Comparison of ENCODE assay signal across 14 cellular contexts in the genomic region with DNA sequence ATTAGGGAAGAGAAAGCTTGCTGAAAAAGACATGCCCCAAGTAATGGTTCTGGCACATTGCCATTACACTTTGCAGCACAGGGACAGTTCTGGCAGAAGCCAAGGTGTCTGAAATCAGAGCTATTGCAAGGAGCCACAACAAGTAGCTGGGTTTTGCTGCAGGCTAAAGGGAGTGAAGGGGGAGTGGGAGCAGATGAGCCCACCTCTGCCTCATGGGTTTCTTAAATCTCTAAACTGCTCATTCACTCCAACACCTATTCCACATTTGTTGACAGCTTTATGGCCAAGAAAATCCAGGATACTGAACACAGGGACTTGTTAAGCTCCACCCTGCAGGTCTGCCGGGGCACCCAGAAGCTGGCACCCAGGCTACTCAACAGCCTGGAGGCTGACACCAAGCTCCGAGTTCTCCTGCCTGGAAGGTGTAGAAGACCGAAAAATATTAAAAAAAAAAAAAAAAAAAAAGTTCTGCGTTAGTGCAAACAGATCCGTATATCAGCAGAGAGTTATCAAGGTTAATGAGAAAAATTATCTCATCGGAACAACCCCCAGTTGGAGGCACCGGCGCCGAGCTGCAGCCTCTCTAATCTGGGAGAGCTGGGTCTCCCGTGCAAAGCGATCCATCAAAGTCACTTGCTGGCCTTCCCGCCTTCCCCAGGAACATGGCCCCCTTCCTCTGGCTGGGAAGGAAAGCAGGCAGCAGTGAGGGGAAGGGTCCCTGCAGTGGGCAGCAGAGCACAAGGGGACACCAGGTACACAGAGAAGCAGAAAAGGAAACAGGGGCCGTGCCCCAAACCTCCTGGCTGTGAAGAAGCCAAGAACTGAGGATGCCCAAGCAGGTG.
DNase-seq lines count a peak whose midpoint lies in the region; ATAC-seq, FAIRE-seq and TF ChIP-seq lines count a peak whose summit lies in the region.
"Had no signal": no experiment of that assay in that cellular context is flagged by ENCODE, and none has a peak within 500 bp of the region (broad histone marks: within the 10 kb centered on the region; RNA-seq: fewer than 3 reads in every experiment).

No MANE protein-coding gene starts in this region.

- no peaks in the 10 kb centered on the region for H4K20me1 ChIP-seq in HepG2 (ENCODE audit: insufficient read depth, low read length)
- H4K20me1 ChIP-seq: BLaER1 had no signal

- no peak overlapping the region for H2AFZ ChIP-seq in HepG2 (ENCODE audit: low read length)

- TF ChIP-seq CTCF in HEK293 (tag by site-specific recombination; IDR thresholded peaks at IDR 0.05) (no peak), HepG2 (CRISPR knock-in tag; IDR thresholded peaks at IDR 0.05) (no peak), esophagus squamous epithelium (IDR thresholded peaks at IDR 0.05) (no peak)

- H3K4me3 ChIP-seq in HEK293 (ENCODE audit: low read depth, low read length) (no peak overlapping the region), HepG2 (replicated peaks in 1 of 3; ENCODE audit: insufficient read depth in 1 of 3, low read depth in 2 of 3, low read length in 3 of 3) (no peak overlapping the region), esophagus squamous epithelium (no peak overlapping the region)
- H3K4me3 ChIP-seq: BLaER1, heart left ventricle, tibial artery had no signal

- H3K36me3 ChIP-seq in HEK293 (ENCODE audit: control insufficient read depth in 2 of 2, insufficient read depth in 1 of 2, low read length in 2 of 2) (no peaks in the 10 kb centered on the region), HepG2 (replicated peaks in 1 of 2; ENCODE audit: control insufficient read depth in 1 of 2, insufficient read depth in 2 of 2, low read length in 2 of 2) (no peaks in the 10 kb centered on the region), esophagus squamous epithelium (no peaks in the 10 kb centered on the region)
- H3K36me3 ChIP-seq: BLaER1, heart left ventricle, tibial artery had no signal

- TF ChIP-seq EP300 in HepG2 (IDR thresholded peaks at IDR 0.05; ENCODE audit: low read depth in 2 of 2, low read length in 2 of 2): no peak
- TF ChIP-seq EP300 in HepG2 (CRISPR knock-in tag; IDR thresholded peaks at IDR 0.05; ENCODE audit: borderline replicate concordance): no peak

- H3K79me2 ChIP-seq in HepG2 (ENCODE audit: insufficient read depth, low read length): no peaks in the 10 kb centered on the region

- H3K4me2 ChIP-seq in HepG2 (ENCODE audit: low read depth, low read length): no peak overlapping the region
- H3K4me2 ChIP-seq: BLaER1 had no signal

- no peaks in the 10 kb centered on the region for H3K27me3 ChIP-seq in HepG2 (ENCODE audit: control insufficient read depth in 1 of 2, insufficient read depth in 2 of 2, low read length in 2 of 2)
- peaks cover 0 to 3% (median 0%) of the 10 kb centered on the region in 4 donors for H3K27me3 ChIP-seq in esophagus squamous epithelium
- H3K27me3 ChIP-seq: BLaER1, heart left ventricle, tibial artery had no signal

- H3K9ac ChIP-seq in HepG2 (ENCODE audit: insufficient read depth, low read depth, low read length): no peak overlapping the region
- H3K9ac ChIP-seq: BLaER1 had no signal

- H3K27ac ChIP-seq in HEK293 (ENCODE audit: extremely low read depth, low read depth, low read length) (0 out of 2 replicates have a peak overlapping the region, but pooled peaks have one; percentile 21), HepG2 (ENCODE audit: extremely low read length, insufficient read depth, low read length) (no peak overlapping the region), esophagus squamous epithelium (no peak overlapping the region)
- H3K27ac ChIP-seq: BLaER1, heart left ventricle, tibial artery had no signal

- FAIRE-seq in HepG2 (lab: Jason Lieb, UNC): no peak
- FAIRE-seq: astrocyte had no signal

- intact Hi-C loops in HepG2 (cut with micrococcal nuclease; ENCODE audit: unreplicated experiment): no loop called here
- intact Hi-C loops in sciatic nerve (cut with DNase I): no loop called here
- intact Hi-C loops in esophagus squamous epithelium (cut with DNase I): no loop called here

- CTCF ChIA-PET in HEK293 (lab: Yijun Ruan, JAX): interaction anchor here (0.6 to 1.0 kb wide), 6 partner anchors 15 to 390 kb away, joined by 3 to 6 read pairs (median 4); no protein-coding TSS in a partner anchor
- CTCF ChIA-PET in HepG2 (lab: Yijun Ruan, JAX; ENCODE audit: low intra/inter-chr PET ratio, low total read pairs): no interaction called here

- no TSS peak for BruUV-seq in HepG2 (replicated peaks; lab: Mats Ljungman, UMichigan)

- POLR2A ChIA-PET in HEK293 (lab: Yijun Ruan, JAX): interaction anchor here (0.7 to 1.2 kb wide), 3 partner anchors 16 to 414 kb away, joined by 3 to 5 read pairs (median 3); no protein-coding TSS in a partner anchor
- POLR2A ChIA-PET in HepG2 (lab: Yijun Ruan, JAX): interaction anchor here (0.7 to 1.4 kb wide), 3 partner anchors 22 to 140 kb away, joined by 3 to 6 read pairs (median 4); partner anchors contain the start of gene HNMT

- DNase-seq in NCI-H146 (lab: John Stamatoyannopoulos, UW) (peak; percentile 28), OCI-M1 (lab: John Stamatoyannopoulos, UW) (peak; percentile 3), HepG2 (ENCODE audit: low spot score) (no peak), SKM-1 (lab: John Stamatoyannopoulos, UW; ENCODE audit: unreplicated experiment) (no peak), sciatic nerve (ENCODE audit: low spot score) (no peak), esophagus squamous epithelium (lab: John Stamatoyannopoulos, UW) (no peak)
- DNase-seq: activated CD8-positive, alpha-beta memory T cell treated with anti-CD3 and anti-CD28 coated beads, Interleukin-2, amount 10 ng/mL, durations not matched to agents 7 days and 5 days; heart left ventricle; tibial artery had no signal

- no peak for TF ChIP-seq RAD21 in HepG2 (CRISPR knock-in tag; IDR thresholded peaks at IDR 0.05)

- in situ Hi-C loops in HepG2 (cut with HindIII; ENCODE audit: extremely low pct_ligation_motif_present, low pct_unique_long_range_greater_than_20kb): loop anchor here (5.0 kb wide), 1 partner anchor 176 kb away; no protein-coding TSS in a partner anchor

- peaks cover 4% of the 10 kb centered on the region for H3K4me1 ChIP-seq in HEK293 (ENCODE audit: control insufficient read depth, insufficient read depth, low read length)
- peaks cover 8% of the 10 kb centered on the region for H3K4me1 ChIP-seq in HepG2 (ENCODE audit: insufficient read depth, low read length)
- peaks cover 0 to 9% (median 0%) of the 10 kb centered on the region in 3 donors for H3K4me1 ChIP-seq in esophagus squamous epithelium
- H3K4me1 ChIP-seq: BLaER1 had no signal

- ATAC-seq in HepG2: no peak
- ATAC-seq in sciatic nerve: no peak
- no peak for ATAC-seq in GM21529 (IDR thresholded peaks at IDR 0.05; ENCODE audit: unreplicated experiment)
- ATAC-seq: activated CD4-positive, CD25-positive, alpha-beta regulatory T cell treated with anti-CD3 and anti-CD28 coated beads, Interleukin-2, amount 50 U/mL, for 24 hours; activated CD8-positive, alpha-beta memory T cell treated with anti-CD3 and anti-CD28 coated beads, Interleukin-2, amount 10 ng/mL, durations not matched to agents 7 days and 5 days had no signal

- H3K9me3 ChIP-seq in HEK293 (ENCODE audit: control insufficient read depth, insufficient read depth, low read depth, low read length) (no peaks in the 10 kb centered on the region), HepG2 (ENCODE audit: low read length) (no peaks in the 10 kb centered on the region), esophagus squamous epithelium (no peaks in the 10 kb centered on the region)
- H3K9me3 ChIP-seq: BLaER1, heart left ventricle, tibial artery had no signal

- WGBS in HepG2 (ENCODE audit: low lambda C conversion rate): 96% methylated on average over 13 of the region's 13 CpGs
- WGBS in esophagus squamous epithelium, 2 donors: 73 to 81% methylated on average over 10 to 13 of the region's 13 CpGs

- TF ChIP-seq POLR2A in HepG2 (IDR thresholded peaks at IDR 0.05; ENCODE audit: insufficient read depth in 1 of 2, low read depth in 2 of 2, low read length in 2 of 2) (no peak), esophagus squamous epithelium (IDR thresholded peaks at IDR 0.05) (no peak)

TF ChIP-seq in HEK293, 187 proteins besides CTCF, POLR2A, EP300 and RAD21 (continues in another document):
- TF ChIP-seq ZNF488 (tag by site-specific recombination; IDR thresholded peaks at IDR 0.05) (no peak), FEZF1 (tag by site-specific recombination; IDR thresholded peaks at IDR 0.05) (peak; percentile 39; the same call in 1 of the 2 replicates), GLIS2 (tag by site-specific recombination; IDR thresholded peaks at IDR 0.05) (no peak)

TF ChIP-seq in HepG2, 621 proteins besides CTCF, POLR2A, EP300 and RAD21:
- TF ChIP-seq FOXJ3 (CRISPR knock-in tag; IDR thresholded peaks at IDR 0.05; ENCODE audit: borderline replicate concordance) (0 out of 2 replicates have a peak, but pooled peaks have one; percentile 33), NFATC3 (CRISPR knock-in tag; IDR thresholded peaks at IDR 0.05) (no peak)

Comparison
In these comparisons a context has a peak if more than half of its experiments do, and no peak if none do; other contexts are left out.
1. DNase-seq: peak in NCI-H146 (single experiment) and OCI-M1 (single experiment); none in HepG2 (single experiment), SKM-1 (single experiment), sciatic nerve (single experiment) and esophagus squamous epithelium (single experiment).
2. Of the 63 proteins assayed by ChIP-seq in both HepG2 and HEK293: peak only in HepG2: none; only in HEK293: KLF9, MZF1, PATZ1, PRDM10, ZBTB44, ZNF335 and 1 more; in both: none; in neither: 56.